8 cellular contexts compared by ENCODE assay signal in genomic region chr17:42403150-42403549, GRCh38. TPM values are rescaled to one million over a fixed set of nuclear protein-coding genes. Genes with fewer than 3 reads are reported as not detected.
DNase-seq lines count a peak whose midpoint lies in the region; ATAC-seq and TF ChIP-seq lines count a peak whose summit lies in the region.

No MANE protein-coding gene starts in this region.

- TF ChIP-seq CTCF in Caco-2 (IDR thresholded peaks at IDR 0.05; ENCODE audit: insufficient read depth in 1 of 2, low read depth in 1 of 2, low read length in 1 of 2, severe bottlenecking in 1 of 2, unreplicated experiment in 1 of 2) (peak; percentile 20 to 28), right lobe of liver (IDR thresholded peaks at IDR 0.05) (peak; percentile 15 to 37 (median 24))

- TF ChIP-seq POLR2A in right lobe of liver (IDR thresholded peaks at IDR 0.05) (no peak), GM18505 (IDR thresholded peaks at IDR 0.05; ENCODE audit: borderline replicate concordance, extremely low read depth, insufficient read depth, insufficient read length) (no peak)

- DNase-seq in Caco-2, result peak in 1 of 2 experiments; percentile 47
- DNase-seq in NAMALWA (ENCODE audit: low spot score), result peak; percentile 70
- peak in 1 of 3 donors; percentile 48 for DNase-seq in right lobe of liver
- no peak for DNase-seq in RKO (ENCODE audit: low spot score)
- DNase-seq in HPDE6-E6E7 (ENCODE audit: extremely low spot score), result no peak
- DNase-seq in HT-29 (ENCODE audit: low spot score), result no peak

- peak; percentile 70 for ATAC-seq in activated T-helper 17 cell treated with anti-CD3 and anti-CD28 coated beads, Interleukin-2, amount 50 U/mL, for 72 hours (replicated peaks)
- ATAC-seq in right lobe of liver (no peak), GM18505 (IDR thresholded peaks at IDR 0.05; ENCODE audit: unreplicated experiment) (no peak)

- H3K27me3 Mint-ChIP-seq in Caco-2 (ENCODE audit: insufficient read depth, unreplicated experiment), result no peaks in the 10 kb centered on the region
- no peaks in the 10 kb centered on the region for H3K27me3 Mint-ChIP-seq in activated T-helper 17 cell treated with anti-CD3 and anti-CD28 coated beads, Interleukin-2, amount 50 U/mL, for 72 hours

- H3K27ac Mint-ChIP-seq in Caco-2 (ENCODE audit: unreplicated experiment), result no peak overlapping the region
- peak overlapping the region; percentile 34 for H3K27ac Mint-ChIP-seq in activated T-helper 17 cell treated with anti-CD3 and anti-CD28 coated beads, Interleukin-2, amount 50 U/mL, for 72 hours

- H3K4me1 ChIP-seq in Caco-2 (peaks cover 37% of the 10 kb centered on the region), right lobe of liver (peaks cover 0 to 19% (median 6%) of the 10 kb centered on the region in 4 donors)

- H3K4me3 Mint-ChIP-seq in Caco-2 (ENCODE audit: unreplicated experiment), result no peak overlapping the region
- H3K4me3 Mint-ChIP-seq in activated T-helper 17 cell treated with anti-CD3 and anti-CD28 coated beads, Interleukin-2, amount 50 U/mL, for 72 hours, result no peak overlapping the region

- POLR2A ChIA-PET in Caco-2 (lab: Charles Lee), result interaction anchor here (1.0 kb wide), 1 partner anchor 20 kb away, joined by 3 read pairs; the partner anchor contains the start of gene CAVIN1

- TSS peak; percentile 77 for BruUV-seq in Caco-2 (replicated peaks; lab: Mats Ljungman, UMichigan)

- H3K9me3 Mint-ChIP-seq in Caco-2 (ENCODE audit: unreplicated experiment), result no peaks in the 10 kb centered on the region
- H3K9me3 Mint-ChIP-seq in activated T-helper 17 cell treated with anti-CD3 and anti-CD28 coated beads, Interleukin-2, amount 50 U/mL, for 72 hours, result no peaks in the 10 kb centered on the region

- H3K36me3 ChIP-seq in Caco-2 (ENCODE audit: control insufficient read depth, insufficient read depth, low read length), result no peaks in the 10 kb centered on the region
- H3K36me3 ChIP-seq in right lobe of liver, result no peaks in the 10 kb centered on the region

- H3K4me3 ChIP-seq in Caco-2 (ENCODE audit: low read depth, low read length), result no peak overlapping the region
- no peak overlapping the region for H3K4me3 ChIP-seq in right lobe of liver

- intact Hi-C loops in Caco-2 (cut with micrococcal nuclease; ENCODE audit: unreplicated experiment) (no loop called here), right lobe of liver (cut with DNase I) (loop anchor here in 1 of 2 donors (10.0 kb wide), 1 partner anchor 88 kb away; no protein-coding TSS in a partner anchor)

- H3K27ac ChIP-seq in right lobe of liver, result no peak overlapping the region

- peaks cover 40% of the 10 kb centered on the region for H3K4me1 Mint-ChIP-seq in Caco-2 (ENCODE audit: low read depth, unreplicated experiment)
- H3K4me1 Mint-ChIP-seq in activated T-helper 17 cell treated with anti-CD3 and anti-CD28 coated beads, Interleukin-2, amount 50 U/mL, for 72 hours, result peaks cover 20% of the 10 kb centered on the region

- H3K27me3 ChIP-seq in Caco-2 (replicated peaks; ENCODE audit: control insufficient read depth, insufficient read depth, low read length) (no peaks in the 10 kb centered on the region), right lobe of liver (no peaks in the 10 kb centered on the region)

- peaks cover 52% of the 10 kb centered on the region for H3K36me3 Mint-ChIP-seq in Caco-2 (ENCODE audit: insufficient read depth, unreplicated experiment)
- H3K36me3 Mint-ChIP-seq in activated T-helper 17 cell treated with anti-CD3 and anti-CD28 coated beads, Interleukin-2, amount 50 U/mL, for 72 hours (ENCODE audit: low read depth), result no peaks in the 10 kb centered on the region

- H3K9me3 ChIP-seq in Caco-2 (no peaks in the 10 kb centered on the region), right lobe of liver (no peaks in the 10 kb centered on the region)

- CTCF ChIA-PET in Caco-2 (lab: Charles Lee), result interaction anchor here (0.7 to 1.8 kb wide), 8 partner anchors 15 to 208 kb away, joined by 3 to 10 read pairs (median 4); partner anchors contain the start of genes CAVIN1 and STAT3

- 88% methylated on average over 2 of the region's 6 CpGs for whole genome bisulfite sequencing in right lobe of liver (ENCODE audit: insufficient coverage, low coverage, low lambda C conversion rate, missing lambda C conversion rate)

RNA-seq across cellular contexts. Expression of gene STAT3, which starts 14.9 kb away (rescaled TPM):
- total RNA-seq in Caco-2 (2022), result 72.1 and 73.7 TPM in 2 replicates
- total RNA-seq in activated T-helper 17 cell treated with anti-CD3 and anti-CD28 coated beads, Interleukin-2, amount 50 U/mL, for 72 hours, result 100 to 1,000 TPM; 179 to 429 TPM
- 100 to 1,000 TPM; 108 to 267 (median 208) TPM for total RNA-seq in right lobe of liver
- total RNA-seq in HT-29 (2014; rRNA removed; shearing (Covaris generic)), result 30.9 and 38.0 TPM in 2 replicates

RNA-seq across cellular contexts. Expression of gene CAVIN1, which starts 19.9 kb away (rescaled TPM):
- total RNA-seq in Caco-2 (2022) (143 and 173 TPM in 2 replicates), right lobe of liver (10 to 100 TPM in 5 of 6 experiments, 1 to 10 TPM in 1; 8.7 to 29.6 (median 17.4) TPM)
- 1 to 10 TPM; 2.5 to 6.1 TPM for total RNA-seq in activated T-helper 17 cell treated with anti-CD3 and anti-CD28 coated beads, Interleukin-2, amount 50 U/mL, for 72 hours
- 48.7 and 56.6 TPM in 2 replicates for total RNA-seq in HT-29 (2014; rRNA removed; shearing (Covaris generic))

RNA-seq across cellular contexts. Expression of gene ATP6V0A1, which starts 55.5 kb away (rescaled TPM):
- total RNA-seq in Caco-2 (2022), result 82.8 and 103 TPM in 2 replicates
- total RNA-seq in activated T-helper 17 cell treated with anti-CD3 and anti-CD28 coated beads, Interleukin-2, amount 50 U/mL, for 72 hours, result 10 to 100 TPM; 14.6 to 44.3 TPM
- 10 to 100 TPM; 36.4 to 66.0 (median 49.4) TPM for total RNA-seq in right lobe of liver
- 35.0 and 38.4 TPM in 2 replicates for total RNA-seq in HT-29 (2014; rRNA removed; shearing (Covaris generic))
